ENCODE assay signal across 22 cellular contexts in genomic region chr10:77522268-77522809, GRCh38.
"Had no signal": no experiment of that assay in that cellular context is flagged by ENCODE, and none has a peak within 500 bp of the region (broad histone marks: within the 10 kb centered on the region; RNA-seq: fewer than 3 reads in every experiment).

No MANE protein-coding gene starts in this region.

- H3K27me3 Mint-ChIP-seq: activated naive CD8-positive, alpha-beta T cell had no signal

- H3K27me3 ChIP-seq: neural progenitor cell, spleen, upper lobe of right lung had no signal

- H3K9me3 ChIP-seq: spleen, upper lobe of right lung had no signal

- H3K4me3 ChIP-seq: lung, neural progenitor cell, spleen, upper lobe of right lung had no signal

- H3K36me3 Mint-ChIP-seq: activated naive CD8-positive, alpha-beta T cell; naive thymus-derived CD8-positive, alpha-beta T cell; neural progenitor cell; T-cell had no signal

- H3K4me3 Mint-ChIP-seq: activated CD8-positive, alpha-beta T cell treated with anti-CD3 and anti-CD28 coated beads, Interleukin-2, amount 10 ng/mL, durations not matched to agents 7 days and 5 days; activated naive CD8-positive, alpha-beta T cell; central memory CD8-positive, alpha-beta T cell; naive thymus-derived CD8-positive, alpha-beta T cell; neural progenitor cell; T-cell; T-helper 2 cell treated with Interferon-gamma antibody and Interleukin-4, amounts not matched to agents 5 μg/mL and 100 μg/mL, for 36 hours had no signal

- H3K9me3 Mint-ChIP-seq: central memory CD8-positive, alpha-beta T cell; neural progenitor cell; T-cell; T-helper 2 cell treated with Interferon-gamma antibody and Interleukin-4, amounts not matched to agents 5 μg/mL and 100 μg/mL, for 36 hours had no signal

- H3K27ac Mint-ChIP-seq: activated CD8-positive, alpha-beta T cell treated with anti-CD3 and anti-CD28 coated beads, Interleukin-2, amount 10 ng/mL, durations not matched to agents 7 days and 5 days; activated naive CD8-positive, alpha-beta T cell; naive thymus-derived CD8-positive, alpha-beta T cell; neural progenitor cell; progenitor cell of endocrine pancreas; T-cell; T-helper 2 cell treated with Interferon-gamma antibody and Interleukin-4, amounts not matched to agents 5 μg/mL and 100 μg/mL, for 36 hours had no signal

- DNase-seq: activated CD4-positive, alpha-beta T cell treated with anti-CD3 and anti-CD28 coated beads, Interleukin-2, amount 50 U/mL, for 1 hour; activated CD4-positive, CD25-positive, alpha-beta regulatory T cell treated with anti-CD3 and anti-CD28 coated beads, Interleukin-2, amount 50 U/mL, for 72 hours; activated CD8-positive, alpha-beta T cell treated with anti-CD3 and anti-CD28 coated beads, Interleukin-2, amount 10 ng/mL, durations not matched to agents 7 days and 5 days; activated naive CD4-positive, alpha-beta T cell; activated T-cell treated with anti-CD3 and anti-CD28 coated beads, Interleukin-2, amount 50 U/mL, for 1 hour; effector memory CD4-positive, alpha-beta T cell; head of caudate nucleus; naive thymus-derived CD8-positive, alpha-beta T cell; spleen; stimulated activated CD4-positive, alpha-beta T cell treated with anti-CD3 and anti-CD28 coated beads, Interleukin-4, amount 100 ng/mL, for 24 hours; stimulated activated naive CD4-positive, alpha-beta T cell treated with Interleukin-2 at 50 U/mL for 16 hours; T-cell; upper lobe of right lung had no signal

- H3K4me1 Mint-ChIP-seq: central memory CD8-positive, alpha-beta T cell; naive thymus-derived CD8-positive, alpha-beta T cell; T-cell had no signal

- H3K4me2 ChIP-seq: neural progenitor cell had no signal

- ATAC-seq: activated CD8-positive, alpha-beta T cell treated with anti-CD3 and anti-CD28 coated beads, Interleukin-2, amount 10 ng/mL, durations not matched to agents 7 days and 5 days; esophagus mucosa; left lobe of liver; naive thymus-derived CD8-positive, alpha-beta T cell; T-cell; upper lobe of right lung had no signal

- H3K9ac ChIP-seq: neural progenitor cell had no signal

- H3K27ac ChIP-seq: neural progenitor cell, spleen, upper lobe of right lung, VCaP had no signal

- H3K36me3 ChIP-seq: neural progenitor cell, spleen, upper lobe of right lung had no signal

- H3K4me1 ChIP-seq: upper lobe of right lung had no signal
